Comparison of ENCODE assay signal across 9 cellular contexts in the genomic region with DNA sequence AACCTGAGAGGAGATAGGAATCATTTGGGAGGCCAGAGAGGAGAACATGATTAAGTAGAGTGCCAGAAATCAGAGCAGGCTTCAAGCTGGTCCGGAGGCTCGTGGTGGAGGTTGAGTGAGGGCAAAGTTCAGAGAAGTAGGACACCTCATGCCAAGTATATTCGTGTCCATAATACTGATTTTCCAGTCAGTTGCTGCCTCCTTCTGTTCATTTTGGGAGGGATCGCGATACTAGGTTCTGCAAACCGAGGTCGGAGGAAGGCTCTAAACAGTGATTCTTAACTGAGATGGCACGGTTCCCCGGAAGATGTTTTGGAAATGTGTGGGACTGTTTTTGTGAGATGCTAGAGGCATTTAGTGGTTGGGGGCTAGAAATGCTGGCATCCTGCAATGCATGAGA. TPM values are rescaled to one million over a fixed set of nuclear protein-coding genes. Genes with fewer than 3 reads are reported as not detected.
DNase-seq lines count a peak whose midpoint lies in the region; ATAC-seq and TF ChIP-seq lines count a peak whose summit lies in the region.
"Had no signal": no experiment of that assay in that cellular context is flagged by ENCODE, and none has a peak within 500 bp of the region (broad histone marks: within the 10 kb centered on the region; RNA-seq: fewer than 3 reads in every experiment).

No MANE protein-coding gene starts in this region.

- no peaks in the 10 kb centered on the region for H3K36me3 ChIP-seq in heart left ventricle
- H3K36me3 ChIP-seq: thoracic aorta had no signal

- peak; percentile 67 to 88 (median 82) for ATAC-seq in heart left ventricle
- ATAC-seq in HG03045 (IDR thresholded peaks at IDR 0.05; ENCODE audit: unreplicated experiment) = no peak
- no peak for ATAC-seq in HG03565 (IDR thresholded peaks at IDR 0.05; ENCODE audit: unreplicated experiment)
- ATAC-seq in GM19397 (IDR thresholded peaks at IDR 0.05; ENCODE audit: unreplicated experiment) = no peak

- TF ChIP-seq CTCF in LNCaP clone FGC (IDR thresholded peaks at IDR 0.05; ENCODE audit: control insufficient read depth, extremely low read depth, insufficient read depth) = peak; percentile 56
- TF ChIP-seq CTCF in heart left ventricle (IDR thresholded peaks at IDR 0.05) = peak in 11 of 12 donors; percentile 18 to 61 (median 44)

- WGBS in heart left ventricle, 4 donors = 18 to 27% (median 22%) methylated on average over 9 of the region's 9 CpGs

- H3K9me3 ChIP-seq in heart left ventricle = no peaks in the 10 kb centered on the region
- H3K9me3 ChIP-seq: thoracic aorta had no signal

- H3K4me1 ChIP-seq in heart left ventricle = no peaks in the 10 kb centered on the region

- TF ChIP-seq POLR2A in heart left ventricle (IDR thresholded peaks at IDR 0.05) = no peak

- no peaks in the 10 kb centered on the region for H3K27me3 ChIP-seq in heart left ventricle

- H3K27ac ChIP-seq in heart left ventricle = peak overlapping the region in 1 of 12 donors; percentile 10
- H3K27ac ChIP-seq: thoracic aorta had no signal

- DNase-seq in GDM1 (lab: John Stamatoyannopoulos, UW) (peak; percentile 11), LNCaP clone FGC (ENCODE audit: low read depth) (no peak), heart left ventricle (peak in 1 of 5 donors; percentile 23)
- peak; percentile 30 to 41 for DNase-seq in activated CD4-positive, alpha-beta T cell treated with anti-CD3 and anti-CD28 coated beads, Interleukin-2, amount 50 U/mL, for 48 hours
- peak; percentile 51 for DNase-seq in stimulated activated CD4-positive, alpha-beta T cell treated with anti-CD3 and anti-CD28 coated beads, Interleukin-4, amount 100 ng/mL, for 24 hours

- H3K4me3 ChIP-seq in LNCaP clone FGC (ENCODE audit: low read depth, low read length) (no peak overlapping the region), heart left ventricle (peak overlapping the region in 1 of 12 donors; percentile 9)
- H3K4me3 ChIP-seq: thoracic aorta had no signal

- intact Hi-C loops in heart left ventricle (cut with DNase I) = loop anchor here (1.0 to 5.0 kb wide), 8 partner anchors 92 to 146 kb away; partner anchors contain the start of gene SCN4B (in 1 of the 10)

RNA-seq across cellular contexts. Expression of gene CD3E, which starts 13.6 kb away (rescaled TPM):
- 10 to 100 TPM in 1 of 9 donors, 1 to 10 TPM in 1, under 1 TPM in 6, not detected in 1; 0.17 to 12.0 (median 0.57) TPM for total RNA-seq in heart left ventricle
- under 1 TPM; 0.25 to 0.38 TPM for polyA plus RNA-seq in heart left ventricle

RNA-seq across cellular contexts. Expression of gene MPZL2, which starts 26.8 kb away (rescaled TPM):
- 10 to 100 TPM in 7 of 9 donors, 1 to 10 TPM in 2; 8.3 to 29.6 (median 13.2) TPM for total RNA-seq in heart left ventricle
- polyA plus RNA-seq in heart left ventricle = 1 to 10 TPM; 7.4 to 7.7 TPM

RNA-seq across cellular contexts. Expression of gene MPZL3, which starts 38.8 kb away (rescaled TPM):
- 1 to 10 TPM; 1.3 to 6.2 (median 3.3) TPM for total RNA-seq in heart left ventricle
- polyA plus RNA-seq in heart left ventricle = 1 to 10 TPM; 1.3 to 4.2 TPM

RNA-seq across cellular contexts. Expression of gene CD3D, which starts 51.6 kb away (rescaled TPM):
- total RNA-seq in heart left ventricle = 10 to 100 TPM in 1 of 9 donors, 1 to 10 TPM in 3, not detected in 5; 1.5 to 11.2 (median 3.6) TPM
- under 1 TPM; 0.38 to 0.55 TPM for polyA plus RNA-seq in heart left ventricle

RNA-seq across cellular contexts. Expression of gene CD3G, which starts 53.2 kb away (rescaled TPM):
- total RNA-seq in heart left ventricle = 1 to 10 TPM in 2 of 9 donors, under 1 TPM in 4, not detected in 3; 0.26 to 4.3 (median 0.41) TPM
- polyA plus RNA-seq in heart left ventricle = under 1 TPM in 1 of 2 donors, not detected in 1; 0.10 TPM

Comparison
In these comparisons a context has a peak if more than half of its experiments do, and no peak if none do; other contexts are left out.
1. ATAC-seq: peak in heart left ventricle (4 of 4); none in HG03045 (single experiment), HG03565 (single experiment) and GM19397 (single experiment).